Comparison of ENCODE assay signal across 8 cellular contexts in genomic region chr18:54958711-54959625, GRCh38. TPM values are rescaled to one million over a fixed set of nuclear protein-coding genes. Genes with fewer than 3 reads are reported as not detected.
A peak's percentile ranks its signal among the peaks of the same experiment; 100 is the strongest.
DNase-seq lines count a peak whose midpoint lies in the region; ATAC-seq and TF ChIP-seq lines count a peak whose summit lies in the region.

CCDC68 (minus strand) TSS chr18:54959461; CDS start chr18:54942791, 16,670 bp downstream.

- CTCF ChIA-PET in naive thymus-derived CD4-positive, alpha-beta T cell (lab: Charles Lee), result no interaction called here

- no peaks in the 10 kb centered on the region for H3K4me1 ChIP-seq in neural progenitor cell
- no peaks in the 10 kb centered on the region for H3K4me1 ChIP-seq in naive thymus-derived CD4-positive, alpha-beta T cell (ENCODE audit: control insufficient read depth in 2 of 2, insufficient read depth in 2 of 2, low read length in 2 of 2)

- peak within 1 kb of the TSS; percentile 64 for H2AFZ ChIP-seq in neural progenitor cell (replicated peaks)

- H3K9me3 Mint-ChIP-seq in CD14-positive monocyte (peaks cover 0 to 7% (median 0%) of the 10 kb centered on the region in 7 donors), neural progenitor cell (no peaks in the 10 kb centered on the region)
- peaks cover 0 to 2% (median 0%) of the 10 kb centered on the region in 11 donors for H3K9me3 Mint-ChIP-seq in naive thymus-derived CD4-positive, alpha-beta T cell

- H3K79me2 ChIP-seq in neural progenitor cell (ENCODE audit: low read depth), result no peaks in the 10 kb centered on the region

- no peak for ATAC-seq in naive thymus-derived CD4-positive, alpha-beta T cell

- H3K27me3 ChIP-seq in neural progenitor cell, result peaks cover 27% of the 10 kb centered on the region
- H3K27me3 ChIP-seq in naive thymus-derived CD4-positive, alpha-beta T cell (ENCODE audit: control insufficient read depth in 2 of 2, insufficient read depth in 2 of 2, low read length in 2 of 2), result peaks cover 0 to 2% of the 10 kb centered on the region in 2 donors

- intact Hi-C loops in CD14-positive monocyte (cut with micrococcal nuclease), result no loop called here
- intact Hi-C loops in naive thymus-derived CD4-positive, alpha-beta T cell (cut with micrococcal nuclease), result no loop called here

- H3K9ac ChIP-seq in neural progenitor cell, result no peak within 1 kb of the TSS

- H3K4me2 ChIP-seq in neural progenitor cell, result peak within 1 kb of the TSS; percentile 75

- H3K9me3 ChIP-seq in neural progenitor cell (ENCODE audit: low read depth), result no peaks in the 10 kb centered on the region
- H3K9me3 ChIP-seq in naive thymus-derived CD4-positive, alpha-beta T cell (ENCODE audit: control insufficient read depth in 2 of 3, low read length in 3 of 3), result no peaks in the 10 kb centered on the region

- no peak within 1 kb of the TSS for H3K27ac Mint-ChIP-seq in CD14-positive monocyte
- H3K27ac Mint-ChIP-seq in neural progenitor cell, result no peak within 1 kb of the TSS
- H3K27ac Mint-ChIP-seq in naive thymus-derived CD4-positive, alpha-beta T cell, result no peak within 1 kb of the TSS

- no peaks in the 10 kb centered on the region for H3K36me3 ChIP-seq in neural progenitor cell
- H3K36me3 ChIP-seq in naive thymus-derived CD4-positive, alpha-beta T cell (ENCODE audit: control insufficient read depth in 2 of 3, insufficient read depth in 3 of 3, low read length in 3 of 3), result no peaks in the 10 kb centered on the region

- no peaks in the 10 kb centered on the region for H4K20me1 ChIP-seq in neural progenitor cell (ENCODE audit: low read depth)

- TF ChIP-seq CTCF in CD14-positive monocyte (IDR thresholded peaks at IDR 0.05) (no peak), fibroblast of the aortic adventitia (IDR thresholded peaks at IDR 0.05; ENCODE audit: insufficient read depth, low read length) (no peak), neural progenitor cell (IDR thresholded peaks at IDR 0.05) (no peak)

- H3K4me3 Mint-ChIP-seq in CD14-positive monocyte (peak within 1 kb of the TSS; percentile 72 to 93), neural progenitor cell (peak within 1 kb of the TSS; percentile 79)
- peak within 1 kb of the TSS in 5 of 10 donors; percentile 11 to 54 (median 39) for H3K4me3 Mint-ChIP-seq in naive thymus-derived CD4-positive, alpha-beta T cell

- H3K27me3 Mint-ChIP-seq in CD14-positive monocyte (ENCODE audit: low read depth in 3 of 3), result peaks cover 29 to 49% (median 33%) of the 10 kb centered on the region in 3 donors
- H3K27me3 Mint-ChIP-seq in neural progenitor cell (ENCODE audit: insufficient read depth, low read depth), result no peaks in the 10 kb centered on the region
- peaks cover 49 to 67% (median 58%) of the 10 kb centered on the region in 5 donors for H3K27me3 Mint-ChIP-seq in naive thymus-derived CD4-positive, alpha-beta T cell

- H3K4me3 ChIP-seq in fibroblast of the aortic adventitia (ENCODE audit: low read depth, low read length) (peak within 1 kb of the TSS; percentile 61), neural progenitor cell (peak within 1 kb of the TSS; percentile 50)
- no peak within 1 kb of the TSS for H3K4me3 ChIP-seq in naive thymus-derived CD4-positive, alpha-beta T cell (ENCODE audit: low read length)

- H3F3A ChIP-seq in neural progenitor cell (ENCODE audit: low read depth), result no peaks in the 10 kb centered on the region

- POLR2A ChIA-PET in naive thymus-derived CD4-positive, alpha-beta T cell (lab: Charles Lee), result no interaction called here

- H3K36me3 Mint-ChIP-seq in CD14-positive monocyte (peaks cover 0 to 6% of the 10 kb centered on the region in 2 donors), neural progenitor cell (no peaks in the 10 kb centered on the region)
- H3K36me3 Mint-ChIP-seq in naive thymus-derived CD4-positive, alpha-beta T cell, result no peaks in the 10 kb centered on the region

- H3K4me1 Mint-ChIP-seq in CD14-positive monocyte, result peaks cover 32% of the 10 kb centered on the region
- H3K4me1 Mint-ChIP-seq in neural progenitor cell, result no peaks in the 10 kb centered on the region
- H3K4me1 Mint-ChIP-seq in naive thymus-derived CD4-positive, alpha-beta T cell, result peaks cover 0 to 12% (median 4%) of the 10 kb centered on the region in 7 donors

- H3K27ac ChIP-seq in neural progenitor cell, result no peak within 1 kb of the TSS
- no peak within 1 kb of the TSS for H3K27ac ChIP-seq in naive thymus-derived CD4-positive, alpha-beta T cell (ENCODE audit: low read depth, low read length)

- DNase-seq in CD14-positive monocyte (ENCODE audit: low spot score), result no peak
- DNase-seq in NCI-H2227 treated with DMSO at 0.1 percent for 48 hours (lab: John Stamatoyannopoulos, UW), result peak; percentile 25
- no peak for DNase-seq in fibroblast of the aortic adventitia (ENCODE audit: low read depth)
- DNase-seq in neural progenitor cell (ENCODE audit: low spot score), result peak; percentile 53
- no peak for DNase-seq in AML-193 (lab: John Stamatoyannopoulos, UW)
- no peak for DNase-seq in NCI-H1092 (lab: John Stamatoyannopoulos, UW)
- no peak for DNase-seq in D341Med (ENCODE audit: low spot score)
- no peak for DNase-seq in naive thymus-derived CD4-positive, alpha-beta T cell

RNA-seq across cellular contexts. Expression of gene CCDC68, which starts in this region (rescaled TPM):
- under 1 TPM in 1 of 2 donors, not detected in 1; 0.09 TPM for polyA plus RNA-seq in CD14-positive monocyte
- total RNA-seq in fibroblast of the aortic adventitia (ENCODE audit: low replicate concordance), result 0.16 and 7.4 TPM in 2 replicates
- not detected in 2 replicates for total RNA-seq in neural progenitor cell (ENCODE audit: low replicate concordance)
- not detected for total RNA-seq in naive thymus-derived CD4-positive, alpha-beta T cell
- under 1 TPM in 1 of 2 donors, not detected in 1; 0.41 TPM for polyA plus RNA-seq in naive thymus-derived CD4-positive, alpha-beta T cell

Comparison
In these comparisons a context has a peak if more than half of its experiments do, and no peak if none do; other contexts are left out.
1. Peak in DNase-seq, H3K4me3 ChIP-seq and H3K4me2 ChIP-seq in neural progenitor cell; RNA of the gene not detected or under 1 TPM.